1 cellular context compared by ENCODE assay signal in genomic region chr16:11989238-11990160, GRCh38.
TF ChIP-seq lines count a peak whose summit lies in the region.

No MANE protein-coding gene starts in this region.

TF ChIP-seq in GM12878, 131 proteins besides CTCF, POLR2A, EP300 and RAD21:
- TF ChIP-seq MTA3 (IDR thresholded peaks at IDR 0.05; ENCODE audit: borderline replicate concordance, low read length) (no peak), YBX1 (IDR thresholded peaks at IDR 0.05) (peak; percentile 73; the same call in 1 of the 2 replicates), NBN (IDR thresholded peaks at IDR 0.05) (peak; percentile 68), MEF2B (IDR thresholded peaks at IDR 0.05; ENCODE audit: partially characterized antibody, poor library complexity, severe bottlenecking) (peak; percentile 96), CREM (IDR thresholded peaks at IDR 0.05; ENCODE audit: low read depth) (no peak), SREBF1 (IDR thresholded peaks at IDR 0.05; ENCODE audit: low read length) (no peak), DPF2 (IDR thresholded peaks at IDR 0.05) (peak; percentile 44; the same call in 1 of the 2 replicates), GATAD2B (conservative IDR thresholded peaks at IDR 0.05; ENCODE audit: low read depth) (peak; percentile 83), SREBF2 (IDR thresholded peaks at IDR 0.05; ENCODE audit: low read length) (no peak), ATF7 (IDR thresholded peaks at IDR 0.05; ENCODE audit: low read depth) (peak; percentile 84), EZH2 (IDR thresholded peaks at IDR 0.05; ENCODE audit: borderline replicate concordance, control insufficient read depth, low read depth, low read length) (no peak), KAT2A (conservative IDR thresholded peaks at IDR 0.05; ENCODE audit: control insufficient read depth, low read depth, low read length) (no peak), RB1 (IDR thresholded peaks at IDR 0.05; ENCODE audit: borderline replicate concordance) (peak; percentile 74; the same call in 1 of the 2 replicates), ETV6 (conservative IDR thresholded peaks at IDR 0.05 in 1 of 2, IDR thresholded peaks at IDR 0.05 in 1 of 2; ENCODE audit: borderline replicate concordance in 1 of 2, low read depth in 1 of 2) (no peak)
- TF ChIP-seq, protein P1, sequence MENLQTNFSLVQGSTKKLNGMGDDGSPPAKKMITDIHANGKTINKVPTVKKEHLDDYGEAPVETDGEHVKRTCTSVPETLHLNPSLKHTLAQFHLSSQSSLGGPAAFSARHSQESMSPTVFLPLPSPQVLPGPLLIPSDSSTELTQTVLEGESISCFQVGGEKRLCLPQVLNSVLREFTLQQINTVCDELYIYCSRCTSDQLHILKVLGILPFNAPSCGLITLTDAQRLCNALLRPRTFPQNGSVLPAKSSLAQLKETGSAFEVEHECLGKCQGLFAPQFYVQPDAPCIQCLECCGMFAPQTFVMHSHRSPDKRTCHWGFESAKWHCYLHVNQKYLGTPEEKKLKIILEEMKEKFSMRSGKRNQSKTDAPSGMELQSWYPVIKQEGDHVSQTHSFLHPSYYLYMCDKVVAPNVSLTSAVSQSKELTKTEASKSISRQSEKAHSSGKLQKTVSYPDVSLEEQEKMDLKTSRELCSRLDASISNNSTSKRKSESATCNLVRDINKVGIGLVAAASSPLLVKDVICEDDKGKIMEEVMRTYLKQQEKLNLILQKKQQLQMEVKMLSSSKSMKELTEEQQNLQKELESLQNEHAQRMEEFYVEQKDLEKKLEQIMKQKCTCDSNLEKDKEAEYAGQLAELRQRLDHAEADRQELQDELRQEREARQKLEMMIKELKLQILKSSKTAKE (IDR thresholded peaks at IDR 0.05; ENCODE audit: low read depth, poor library complexity, severe bottlenecking) = peak; percentile 56
- TF ChIP-seq, protein P2, sequence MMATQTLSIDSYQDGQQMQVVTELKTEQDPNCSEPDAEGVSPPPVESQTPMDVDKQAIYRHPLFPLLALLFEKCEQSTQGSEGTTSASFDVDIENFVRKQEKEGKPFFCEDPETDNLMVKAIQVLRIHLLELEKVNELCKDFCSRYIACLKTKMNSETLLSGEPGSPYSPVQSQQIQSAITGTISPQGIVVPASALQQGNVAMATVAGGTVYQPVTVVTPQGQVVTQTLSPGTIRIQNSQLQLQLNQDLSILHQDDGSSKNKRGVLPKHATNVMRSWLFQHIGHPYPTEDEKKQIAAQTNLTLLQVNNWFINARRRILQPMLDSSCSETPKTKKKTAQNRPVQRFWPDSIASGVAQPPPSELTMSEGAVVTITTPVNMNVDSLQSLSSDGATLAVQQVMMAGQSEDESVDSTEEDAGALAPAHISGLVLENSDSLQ (IDR thresholded peaks at IDR 0.05) = 0 out of 2 replicates have a peak, but pooled peaks have one; percentile 21
- TF ChIP-seq, protein P3, sequence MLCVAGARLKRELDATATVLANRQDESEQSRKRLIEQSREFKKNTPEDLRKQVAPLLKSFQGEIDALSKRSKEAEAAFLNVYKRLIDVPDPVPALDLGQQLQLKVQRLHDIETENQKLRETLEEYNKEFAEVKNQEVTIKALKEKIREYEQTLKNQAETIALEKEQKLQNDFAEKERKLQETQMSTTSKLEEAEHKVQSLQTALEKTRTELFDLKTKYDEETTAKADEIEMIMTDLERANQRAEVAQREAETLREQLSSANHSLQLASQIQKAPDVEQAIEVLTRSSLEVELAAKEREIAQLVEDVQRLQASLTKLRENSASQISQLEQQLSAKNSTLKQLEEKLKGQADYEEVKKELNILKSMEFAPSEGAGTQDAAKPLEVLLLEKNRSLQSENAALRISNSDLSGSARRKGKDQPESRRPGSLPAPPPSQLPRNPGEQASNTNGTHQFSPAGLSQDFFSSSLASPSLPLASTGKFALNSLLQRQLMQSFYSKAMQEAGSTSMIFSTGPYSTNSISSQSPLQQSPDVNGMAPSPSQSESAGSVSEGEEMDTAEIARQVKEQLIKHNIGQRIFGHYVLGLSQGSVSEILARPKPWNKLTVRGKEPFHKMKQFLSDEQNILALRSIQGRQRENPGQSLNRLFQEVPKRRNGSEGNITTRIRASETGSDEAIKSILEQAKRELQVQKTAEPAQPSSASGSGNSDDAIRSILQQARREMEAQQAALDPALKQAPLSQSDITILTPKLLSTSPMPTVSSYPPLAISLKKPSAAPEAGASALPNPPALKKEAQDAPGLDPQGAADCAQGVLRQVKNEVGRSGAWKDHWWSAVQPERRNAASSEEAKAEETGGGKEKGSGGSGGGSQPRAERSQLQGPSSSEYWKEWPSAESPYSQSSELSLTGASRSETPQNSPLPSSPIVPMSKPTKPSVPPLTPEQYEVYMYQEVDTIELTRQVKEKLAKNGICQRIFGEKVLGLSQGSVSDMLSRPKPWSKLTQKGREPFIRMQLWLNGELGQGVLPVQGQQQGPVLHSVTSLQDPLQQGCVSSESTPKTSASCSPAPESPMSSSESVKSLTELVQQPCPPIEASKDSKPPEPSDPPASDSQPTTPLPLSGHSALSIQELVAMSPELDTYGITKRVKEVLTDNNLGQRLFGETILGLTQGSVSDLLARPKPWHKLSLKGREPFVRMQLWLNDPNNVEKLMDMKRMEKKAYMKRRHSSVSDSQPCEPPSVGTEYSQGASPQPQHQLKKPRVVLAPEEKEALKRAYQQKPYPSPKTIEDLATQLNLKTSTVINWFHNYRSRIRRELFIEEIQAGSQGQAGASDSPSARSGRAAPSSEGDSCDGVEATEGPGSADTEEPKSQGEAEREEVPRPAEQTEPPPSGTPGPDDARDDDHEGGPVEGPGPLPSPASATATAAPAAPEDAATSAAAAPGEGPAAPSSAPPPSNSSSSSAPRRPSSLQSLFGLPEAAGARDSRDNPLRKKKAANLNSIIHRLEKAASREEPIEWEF (IDR thresholded peaks at IDR 0.05; ENCODE audit: insufficient replicate concordance, low read depth, low read length) = peak; percentile 51
